In the genomic region with DNA sequence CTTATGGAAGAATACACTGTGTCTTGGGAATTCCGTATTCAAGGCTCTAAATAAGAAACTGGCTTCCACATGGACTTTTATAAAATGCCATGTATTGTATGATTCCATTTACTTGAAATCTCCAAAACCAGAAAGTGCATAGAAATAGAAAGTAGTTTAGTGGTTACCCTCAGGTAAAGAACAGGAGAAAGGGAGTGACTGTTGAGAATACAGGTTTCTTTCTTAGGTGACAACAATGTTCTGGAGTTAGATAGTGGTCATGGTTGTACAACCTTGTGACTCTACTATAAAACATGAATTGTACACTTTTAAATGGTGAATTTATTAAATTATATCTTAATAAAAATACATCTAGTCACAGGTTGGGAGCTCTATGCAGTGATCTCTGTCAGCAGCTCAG, we compare ENCODE assay signal across 10 cellular contexts.
DNase-seq lines count a peak whose midpoint lies in the region; ATAC-seq lines count a peak whose summit lies in the region.
"Had no signal": no experiment of that assay in that cellular context is flagged by ENCODE, and none has a peak within 500 bp of the region (broad histone marks: within the 10 kb centered on the region; RNA-seq: fewer than 3 reads in every experiment).

No MANE protein-coding gene starts in this region.

- H3K4me3 ChIP-seq in H7 (ENCODE audit: insufficient read depth, low read depth, low read length): no peak overlapping the region
- H3K4me3 ChIP-seq: sigmoid colon had no signal

- ATAC-seq in GM18499 (IDR thresholded peaks at IDR 0.05; ENCODE audit: insufficient read depth, unreplicated experiment) (peak; percentile 26), GM19455 (IDR thresholded peaks at IDR 0.05; ENCODE audit: unreplicated experiment) (peak; percentile 59), HG02885 (IDR thresholded peaks at IDR 0.05; ENCODE audit: poor library complexity, unreplicated experiment) (peak; percentile 40), HG03571 (IDR thresholded peaks at IDR 0.05; ENCODE audit: unreplicated experiment) (peak; percentile 27)

- no peaks in the 10 kb centered on the region for H3K27me3 ChIP-seq in H7 (ENCODE audit: control insufficient read depth, insufficient read depth, low read length)
- H3K27me3 ChIP-seq: sigmoid colon had no signal

- no peaks in the 10 kb centered on the region for H3K36me3 ChIP-seq in H7 (replicated peaks; ENCODE audit: control insufficient read depth, insufficient read depth, low read length)
- H3K36me3 ChIP-seq: sigmoid colon had no signal

- DNase-seq in H7 (no peak), NCI-H2227 treated with DMSO at 0.1 percent for 48 hours (lab: John Stamatoyannopoulos, UW) (no peak), NCI-H345 treated with DMSO at 0.1 percent for 48 hours (lab: John Stamatoyannopoulos, UW; ENCODE audit: unreplicated experiment) (no peak), NCI-H82 treated with DMSO at 0.1 percent for 48 hours (lab: John Stamatoyannopoulos, UW; ENCODE audit: unreplicated experiment) (no peak)
- DNase-seq: activated CD4-positive, alpha-beta T cell treated with anti-CD3 and anti-CD28 coated beads, Interleukin-2, amount 50 U/mL, for 48 hours; sigmoid colon had no signal
